ENCODE assay signal across 12 cellular contexts in genomic region chr20:17650816-17651760, GRCh38. TPM values are rescaled to one million over a fixed set of nuclear protein-coding genes. Genes with fewer than 3 reads are reported as not detected.
DNase-seq lines count a peak whose midpoint lies in the region; FAIRE-seq and TF ChIP-seq lines count a peak whose summit lies in the region.
"Had no signal": no experiment of that assay in that cellular context is flagged by ENCODE, and none has a peak within 500 bp of the region (broad histone marks: within the 10 kb centered on the region; RNA-seq: fewer than 3 reads in every experiment).

No MANE protein-coding gene starts in this region.

- TF ChIP-seq CTCF in CD14-positive monocyte (IDR thresholded peaks at IDR 0.05) (no peak), fibroblast of mammary gland (conservative IDR thresholded peaks at IDR 0.05; ENCODE audit: control insufficient read depth, insufficient read depth, low read depth, low read length) (no peak)

- peaks cover 57% of the 10 kb centered on the region for H3K4me1 Mint-ChIP-seq in CD14-positive monocyte

- DNase-seq in CD14-positive monocyte (ENCODE audit: low spot score) (no peak), MV-4-11 (lab: John Stamatoyannopoulos, UW) (peak; percentile 10), fibroblast of mammary gland (ENCODE audit: low read depth) (peak; percentile 78), GM19240 (ENCODE audit: insufficient read length, low spot score) (no peak), urothelium cell line (ENCODE audit: low spot score) (no peak), SIG-M5 treated with dmso at 0.1 percent for 504 hours (lab: John Stamatoyannopoulos, UW; ENCODE audit: unreplicated experiment) (no peak)
- DNase-seq: activated CD8-positive, alpha-beta memory T cell treated with anti-CD3 and anti-CD28 coated beads, Interleukin-2, amount 50 U/mL, for 4 hours; NCI-H187 treated with DMSO at 0.1 percent for 48 hours; stimulated activated CD4-positive, alpha-beta T cell treated with anti-CD3 and anti-CD28 coated beads, Interleukin-4, amount 100 ng/mL, for 1 hour had no signal

- no peaks in the 10 kb centered on the region for H3K27me3 ChIP-seq in skeletal muscle satellite cell (ENCODE audit: control insufficient read depth, insufficient read depth, low read length)

- H3K9ac ChIP-seq in skeletal muscle satellite cell (ENCODE audit: low read depth, low read length), result peak overlapping the region; percentile 30

- H3K9me3 Mint-ChIP-seq in CD14-positive monocyte, result no peaks in the 10 kb centered on the region
- H3K9me3 Mint-ChIP-seq: stimulated activated memory B cell treated with anti-CD40 and anti-IgM and Interleukin-4, amounts not matched to agents 10 μg/mL and 1 μg/mL and 100 μg/mL, for 72 hours had no signal

- peaks cover 19 to 49% of the 10 kb centered on the region in 2 donors for H3K36me3 Mint-ChIP-seq in CD14-positive monocyte

- peaks cover 55% of the 10 kb centered on the region for H3K36me3 ChIP-seq in skeletal muscle satellite cell (ENCODE audit: insufficient read depth, low read length)

- intact Hi-C loops in CD14-positive monocyte (cut with micrococcal nuclease), result no loop called here

- H3K4me1 ChIP-seq in skeletal muscle satellite cell (ENCODE audit: control insufficient read depth, insufficient read depth, low read length), result peaks cover 49% of the 10 kb centered on the region

- H3K27ac Mint-ChIP-seq in CD14-positive monocyte, result peak overlapping the region in 5 of 7 donors; percentile 3 to 60 (median 10)
- H3K27ac Mint-ChIP-seq: stimulated activated memory B cell treated with anti-CD40 and anti-IgM and Interleukin-4, amounts not matched to agents 10 μg/mL and 1 μg/mL and 100 μg/mL, for 72 hours had no signal

- peaks cover 0 to 3% (median 0%) of the 10 kb centered on the region in 3 donors for H3K27me3 Mint-ChIP-seq in CD14-positive monocyte (ENCODE audit: low read depth in 3 of 3)
- H3K27me3 Mint-ChIP-seq: stimulated activated memory B cell treated with anti-CD40 and anti-IgM and Interleukin-4, amounts not matched to agents 10 μg/mL and 1 μg/mL and 100 μg/mL, for 72 hours had no signal

- H3K4me2 ChIP-seq in skeletal muscle satellite cell (ENCODE audit: low read length), result peak overlapping the region; percentile 28

- H3K9me3 ChIP-seq in skeletal muscle satellite cell (replicated peaks; ENCODE audit: low read length), result no peaks in the 10 kb centered on the region

- H3K4me3 ChIP-seq in fibroblast of mammary gland (ENCODE audit: control insufficient read depth, low read depth, low read length), result no peak overlapping the region
- no peak overlapping the region for H3K4me3 ChIP-seq in skeletal muscle satellite cell (ENCODE audit: low read length)
- H3K4me3 ChIP-seq: coronary artery had no signal

- no peak for FAIRE-seq in urothelium cell line (lab: Jason Lieb, UNC)

- peak overlapping the region in 1 of 2 donors; percentile 5 for H3K4me3 Mint-ChIP-seq in CD14-positive monocyte
- H3K4me3 Mint-ChIP-seq: stimulated activated memory B cell treated with anti-CD40 and anti-IgM and Interleukin-4, amounts not matched to agents 10 μg/mL and 1 μg/mL and 100 μg/mL, for 72 hours had no signal

RNA-seq across cellular contexts. Expression of gene RRBP1, which starts 31.0 kb away (rescaled TPM):
- polyA plus RNA-seq in CD14-positive monocyte, result 1 to 10 TPM; 4.7 to 7.5 TPM
- 94.8 and 108 TPM in 2 replicates for total RNA-seq in skeletal muscle satellite cell (2012; rRNA removed)

RNA-seq across cellular contexts. Expression of gene BANF2, which starts 48.7 kb away (rescaled TPM):
- not detected for polyA plus RNA-seq in CD14-positive monocyte
- not detected in 2 replicates for total RNA-seq in skeletal muscle satellite cell (2012; rRNA removed)

Comparison
In these comparisons a context has a peak if more than half of its experiments do, and no peak if none do; other contexts are left out.
1. DNase-seq: peak in MV-4-11 (single experiment) and fibroblast of mammary gland (single experiment); none in CD14-positive monocyte (single experiment), GM19240 (single experiment), urothelium cell line (single experiment) and SIG-M5 treated with dmso at 0.1 percent for 504 hours (single experiment).